ENCODE assay signal across 21 cellular contexts in the genomic region with DNA sequence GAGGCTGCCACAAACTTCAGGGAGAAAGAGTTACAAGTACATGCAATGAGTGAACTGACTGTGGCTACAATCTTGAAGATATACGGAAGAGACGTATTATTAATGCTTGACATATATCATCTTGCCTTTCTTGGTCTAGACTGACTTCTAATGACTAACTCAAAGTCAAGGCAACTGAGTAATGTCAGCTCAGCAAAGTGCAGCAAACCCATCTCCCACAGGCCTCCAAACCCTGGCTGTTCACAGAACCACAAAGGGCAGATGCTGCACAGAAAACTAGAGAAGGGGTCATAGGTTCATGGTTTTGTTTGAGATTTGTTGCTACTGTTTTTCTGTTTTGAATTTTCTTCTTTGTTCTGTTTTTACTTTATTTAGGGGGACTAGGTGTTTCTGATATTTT. TPM values are rescaled to one million over a fixed set of nuclear protein-coding genes. Genes with fewer than 3 reads are reported as not detected.
DNase-seq lines count a peak whose midpoint lies in the region; ATAC-seq, FAIRE-seq and TF ChIP-seq lines count a peak whose summit lies in the region.
"Had no signal": no experiment of that assay in that cellular context is flagged by ENCODE, and none has a peak within 500 bp of the region (broad histone marks: within the 10 kb centered on the region; RNA-seq: fewer than 3 reads in every experiment).

No MANE protein-coding gene starts in this region.

- no peak overlapping the region for H3K18ac ChIP-seq in trophoblast cell (ENCODE audit: low read length)

- no peaks in the 10 kb centered on the region for H3K79me1 ChIP-seq in trophoblast cell (ENCODE audit: low read length)

- H3K23ac ChIP-seq in trophoblast cell (ENCODE audit: low read length), result no peak overlapping the region

- DNase-seq in CD4-positive, alpha-beta T cell, result no peak
- DNase-seq in GM12891 (ENCODE audit: insufficient read length, low spot score) (no peak), iris pigment epithelial cell (ENCODE audit: low read depth) (peak; percentile 46), CD14-positive monocyte (ENCODE audit: low spot score) (no peak), thyroid gland (no peak), 8988T (no peak), trophoblast cell (no peak)
- DNase-seq in activated CD8-positive, alpha-beta T cell treated with anti-CD3 and anti-CD28 coated beads for 36 hours, result peak; percentile 59
- DNase-seq: central memory CD4-positive, alpha-beta T cell; H9; heart right ventricle; KBM-7; NCI-H1092 treated with DMSO at 0.1 percent for 48 hours; NCI-H2107; NCI-H524 treated with DMSO at 0.1 percent for 48 hours; PC-9; SK-N-SH; spleen; upper lobe of left lung had no signal

- H4K91ac ChIP-seq in trophoblast cell (ENCODE audit: low read depth, low read length), result no peak overlapping the region

- H3K9me3 ChIP-seq in CD4-positive, alpha-beta T cell (ENCODE audit: control insufficient read depth, low read length), result no peaks in the 10 kb centered on the region
- no peaks in the 10 kb centered on the region for H3K9me3 ChIP-seq in thyroid gland
- no peaks in the 10 kb centered on the region for H3K9me3 ChIP-seq in trophoblast cell (ENCODE audit: insufficient read depth, low read depth, low read length)
- H3K9me3 ChIP-seq: heart right ventricle, SK-N-SH, spleen, upper lobe of left lung had no signal

- CTCF ChIA-PET in CD4-positive, alpha-beta T cell (lab: Charles Lee), result no interaction called here
- CTCF ChIA-PET in activated CD8-positive, alpha-beta T cell treated with anti-CD3 and anti-CD28 coated beads for 36 hours (lab: Charles Lee), result no interaction called here

- no peak overlapping the region for H3K4me2 ChIP-seq in trophoblast cell (ENCODE audit: low read length)
- H3K4me2 ChIP-seq: SK-N-SH had no signal

- no peak overlapping the region for H2BK12ac ChIP-seq in trophoblast cell (ENCODE audit: low read length)

- H2AFZ ChIP-seq in trophoblast cell (ENCODE audit: insufficient read depth, low read length, poor library complexity), result no peak overlapping the region
- H2AFZ ChIP-seq: PC-9 had no signal

- no peak overlapping the region for H2BK5ac ChIP-seq in trophoblast cell (ENCODE audit: low read depth, low read length, poor library complexity)

- peak overlapping the region; percentile 85 for H3K27ac Mint-ChIP-seq in CD4-positive, alpha-beta T cell
- H3K27ac Mint-ChIP-seq in activated CD8-positive, alpha-beta T cell treated with anti-CD3 and anti-CD28 coated beads for 36 hours, result peak overlapping the region; percentile 78
- H3K27ac Mint-ChIP-seq in CD14-positive monocyte, result peak overlapping the region in 1 of 7 donors; percentile 22
- H3K27ac Mint-ChIP-seq: H9, nephron, progenitor cell of endocrine pancreas had no signal

- POLR2A ChIA-PET in CD4-positive, alpha-beta T cell (lab: Charles Lee), result interaction anchor here (9.8 kb wide), 1 partner anchor 20 kb away, joined by 278 read pairs; a partner anchor contains a TSS
- POLR2A ChIA-PET in activated CD8-positive, alpha-beta T cell treated with anti-CD3 and anti-CD28 coated beads for 36 hours (lab: Charles Lee), result no interaction called here

- H3K4ac ChIP-seq in trophoblast cell (ENCODE audit: low read depth, low read length), result no peak overlapping the region

- H2AK5ac ChIP-seq in trophoblast cell (ENCODE audit: low read length), result no peak overlapping the region

- H3K36me3 Mint-ChIP-seq in CD4-positive, alpha-beta T cell (ENCODE audit: low read depth), result peaks cover 88% of the 10 kb centered on the region
- peaks cover 75% of the 10 kb centered on the region for H3K36me3 Mint-ChIP-seq in activated CD8-positive, alpha-beta T cell treated with anti-CD3 and anti-CD28 coated beads for 36 hours (ENCODE audit: low read depth)
- no peaks in the 10 kb centered on the region for H3K36me3 Mint-ChIP-seq in CD14-positive monocyte

- WGBS in thyroid gland, 2 donors, result 73 to 95% methylated on average over 2 of the region's 2 CpGs
- WGBS in trophoblast cell (ENCODE audit: extremely low coverage, insufficient coverage, insufficient read length), result no CpG with 5 or more reads among the region's 2 CpGs

- H3K36me3 ChIP-seq in thyroid gland (no peaks in the 10 kb centered on the region), trophoblast cell (ENCODE audit: control insufficient read depth in 1 of 2, insufficient read depth in 2 of 2, low read length in 2 of 2) (no peaks in the 10 kb centered on the region)

- H4K8ac ChIP-seq in trophoblast cell (ENCODE audit: low read depth, low read length), result no peak overlapping the region

- no peaks in the 10 kb centered on the region for H3K27me3 ChIP-seq in CD4-positive, alpha-beta T cell (ENCODE audit: control insufficient read depth, insufficient read depth, low read length)
- H3K27me3 ChIP-seq in thyroid gland (no peaks in the 10 kb centered on the region), trophoblast cell (ENCODE audit: insufficient read depth, low read length) (no peaks in the 10 kb centered on the region)
- H3K27me3 ChIP-seq: heart right ventricle, spleen, upper lobe of left lung had no signal

- no peak for TF ChIP-seq CTCF in CD4-positive, alpha-beta T cell (IDR thresholded peaks at IDR 0.05)
- TF ChIP-seq CTCF in activated CD8-positive, alpha-beta T cell treated with anti-CD3 and anti-CD28 coated beads for 36 hours (IDR thresholded peaks at IDR 0.05), result no peak
- no peak for TF ChIP-seq CTCF in CD14-positive monocyte (IDR thresholded peaks at IDR 0.05)
- no peak for TF ChIP-seq CTCF in thyroid gland (IDR thresholded peaks at IDR 0.05)

- no peak overlapping the region for H3K27ac ChIP-seq in CD4-positive, alpha-beta T cell (ENCODE audit: low read depth, low read length)
- no peak overlapping the region for H3K27ac ChIP-seq in thyroid gland
- no peak overlapping the region for H3K27ac ChIP-seq in trophoblast cell (ENCODE audit: low read depth, low read length)
- H3K27ac ChIP-seq: heart right ventricle, PC-9 had no signal

- H4K12ac ChIP-seq in trophoblast cell (ENCODE audit: low read depth, low read length), result no peak overlapping the region

- H3K14ac ChIP-seq in trophoblast cell (ENCODE audit: low read length), result no peak overlapping the region

- no peak for TF ChIP-seq POLR2A in GM12891 (IDR thresholded peaks at IDR 0.05; ENCODE audit: low read depth, low read length)
- TF ChIP-seq POLR2A in thyroid gland (IDR thresholded peaks at IDR 0.05), result no peak

- no peaks in the 10 kb centered on the region for H3K4me1 ChIP-seq in thyroid gland
- no peaks in the 10 kb centered on the region for H3K4me1 ChIP-seq in trophoblast cell (ENCODE audit: control insufficient read depth in 1 of 2, insufficient read depth in 2 of 2, low read length in 2 of 2)

- H3K79me2 ChIP-seq in trophoblast cell (ENCODE audit: control insufficient read depth, insufficient read depth, low read length, poor library complexity), result no peaks in the 10 kb centered on the region

- peaks cover 13% of the 10 kb centered on the region for H3K9me3 Mint-ChIP-seq in CD4-positive, alpha-beta T cell
- H3K9me3 Mint-ChIP-seq in activated CD8-positive, alpha-beta T cell treated with anti-CD3 and anti-CD28 coated beads for 36 hours, result no peaks in the 10 kb centered on the region
- peaks cover 0 to 7% (median 2%) of the 10 kb centered on the region in 7 donors for H3K9me3 Mint-ChIP-seq in CD14-positive monocyte
- H3K9me3 Mint-ChIP-seq: H9, nephron had no signal

- H3K4me3 ChIP-seq in thyroid gland (replicated peaks in 1 of 3), result no peak overlapping the region
- H3K4me3 ChIP-seq in trophoblast cell (ENCODE audit: low read depth, low read length), result no peak overlapping the region
- H3K4me3 ChIP-seq: heart right ventricle, PC-9, spleen, upper lobe of left lung had no signal

- H3K4me3 Mint-ChIP-seq in CD4-positive, alpha-beta T cell, result peak overlapping the region; percentile 47
- H3K4me3 Mint-ChIP-seq in activated CD8-positive, alpha-beta T cell treated with anti-CD3 and anti-CD28 coated beads for 36 hours, result no peak overlapping the region
- no peak overlapping the region for H3K4me3 Mint-ChIP-seq in CD14-positive monocyte
- H3K4me3 Mint-ChIP-seq: H9, nephron had no signal

- peak; percentile 43 for FAIRE-seq in GM12891 (lab: Jason Lieb, UNC)

- H3K4me1 Mint-ChIP-seq in CD4-positive, alpha-beta T cell (ENCODE audit: low read depth), result peaks cover 96% of the 10 kb centered on the region
- peaks cover 85% of the 10 kb centered on the region for H3K4me1 Mint-ChIP-seq in activated CD8-positive, alpha-beta T cell treated with anti-CD3 and anti-CD28 coated beads for 36 hours (ENCODE audit: low read depth)
- H3K4me1 Mint-ChIP-seq in CD14-positive monocyte, result peaks cover 20% of the 10 kb centered on the region
- H3K4me1 Mint-ChIP-seq: H9, nephron had no signal

- H3K9ac ChIP-seq in trophoblast cell (ENCODE audit: low read length), result no peak overlapping the region
- H3K9ac ChIP-seq: SK-N-SH had no signal

- no peak overlapping the region for H2BK120ac ChIP-seq in trophoblast cell (ENCODE audit: insufficient read depth, low read length, poor library complexity)

- ATAC-seq in CD4-positive, alpha-beta T cell (ENCODE audit: poor library complexity), result no peak
- peak; percentile 60 for ATAC-seq in activated CD8-positive, alpha-beta T cell treated with anti-CD3 and anti-CD28 coated beads for 36 hours

- intact Hi-C loops in CD4-positive, alpha-beta T cell (cut with DNase I, micrococcal nuclease), result loop anchor here in 1 of 2 experiments (2.0 kb wide), 1 partner anchor 21 kb away; a partner anchor contains a TSS
- intact Hi-C loops in activated CD8-positive, alpha-beta T cell treated with anti-CD3 and anti-CD28 coated beads for 36 hours (cut with micrococcal nuclease), result no loop called here
- intact Hi-C loops in CD14-positive monocyte (cut with micrococcal nuclease) (no loop called here), thyroid gland (cut with DNase I) (no loop called here)

- no peaks in the 10 kb centered on the region for H3K27me3 Mint-ChIP-seq in CD4-positive, alpha-beta T cell
- no peaks in the 10 kb centered on the region for H3K27me3 Mint-ChIP-seq in activated CD8-positive, alpha-beta T cell treated with anti-CD3 and anti-CD28 coated beads for 36 hours
- H3K27me3 Mint-ChIP-seq in CD14-positive monocyte (ENCODE audit: low read depth in 3 of 3), result no peaks in the 10 kb centered on the region

TF ChIP-seq in GM12891, 5 proteins besides CTCF, POLR2A, EP300 and RAD21:
- TF ChIP-seq SPI1 (IDR thresholded peaks at IDR 0.05; ENCODE audit: low read depth, low read length) (no peak), POU2F2 (IDR thresholded peaks at IDR 0.05; ENCODE audit: low read depth, low read length) (no peak), PAX5 (IDR thresholded peaks at IDR 0.05; ENCODE audit: insufficient read depth, low read length, severe bottlenecking) (no peak), POLR2AphosphoS5 (IDR thresholded peaks at IDR 0.05; ENCODE audit: low read depth, low read length) (no peak), TAF1 (IDR thresholded peaks at IDR 0.05; ENCODE audit: low read depth, low read length) (no peak)

RNA-seq across cellular contexts. Expression of a gene that starts 21.0 kb away (rescaled TPM):
- total RNA-seq in CD4-positive, alpha-beta T cell, result 100 to 1,000 TPM; 623 to 638 TPM
- 0.98 TPM for polyA plus RNA-seq in GM12891 (2012; ENCODE audit: low read depth, missing spikeins)
- total RNA-seq in activated CD8-positive, alpha-beta T cell treated with anti-CD3 and anti-CD28 coated beads for 36 hours, result 100 to 1,000 TPM; 136 to 142 TPM
- polyA plus RNA-seq in CD14-positive monocyte, result 1 to 10 TPM; 1.1 to 1.9 TPM
- 10 to 100 TPM; 12.7 to 29.0 (median 15.1) TPM for total RNA-seq in thyroid gland
- polyA plus RNA-seq in trophoblast cell (2013), result 0.64 TPM in 2 replicates
- total RNA-seq: H9, progenitor cell of endocrine pancreas had no signal

Comparison
In these comparisons a context has a peak if more than half of its experiments do, and no peak if none do; other contexts are left out.
1. DNase-seq: peak in activated CD8-positive, alpha-beta T cell treated with anti-CD3 and anti-CD28 coated beads for 36 hours (single experiment) and iris pigment epithelial cell (single experiment); none in CD4-positive, alpha-beta T cell (0 of 10), GM12891 (single experiment), CD14-positive monocyte (single experiment), thyroid gland (0 of 2), 8988T (single experiment) and trophoblast cell (0 of 2).
2. RNA of a gene that starts 21.0 kb away (total RNA-seq): 623 to 638 TPM in CD4-positive, alpha-beta T cell and 136 to 142 TPM in activated CD8-positive, alpha-beta T cell treated with anti-CD3 and anti-CD28 coated beads for 36 hours; 12.7 to 29.0 TPM in thyroid gland; every median in the first group is over 4 times any median in the second.